2 cellular contexts compared by ENCODE assay signal in genomic region chr15:31212956-31213694, GRCh38.
TF ChIP-seq lines count a peak whose summit lies in the region.

No MANE protein-coding gene starts in this region.

TF ChIP-seq in SK-N-SH, 30 proteins besides CTCF, POLR2A, EP300 and RAD21 (continued from another document):
- peak; percentile 33 for TF ChIP-seq GATA2 (CRISPR knock-in tag; IDR thresholded peaks at IDR 0.05)
- TF ChIP-seq ELF1 (IDR thresholded peaks at IDR 0.05), result no peak
- no peak for TF ChIP-seq USF1 (IDR thresholded peaks at IDR 0.05; ENCODE audit: borderline replicate concordance, low read depth)
- no peak for TF ChIP-seq GABPA (IDR thresholded peaks at IDR 0.05; ENCODE audit: low read depth)
- peak; percentile 81 for TF ChIP-seq RFX5 (IDR thresholded peaks at IDR 0.05; ENCODE audit: low read length)
- no peak for TF ChIP-seq PBX3 (IDR thresholded peaks at IDR 0.05)
- no peak for TF ChIP-seq FOXM1 (IDR thresholded peaks at IDR 0.05; ENCODE audit: low read depth)
TF ChIP-seq in SK-N-SH: peak in this region for 2.

TF ChIP-seq in SK-N-SH treated with all-trans-retinoic acid at 6 μM for 48 hours, 23 proteins besides CTCF, POLR2A, EP300 and RAD21 (continued from another document):
- TF ChIP-seq TSHZ2 (CRISPR knock-in tag; IDR thresholded peaks at IDR 0.05), result no peak
- no peak for TF ChIP-seq TOX (CRISPR knock-in tag; IDR thresholded peaks at IDR 0.05; ENCODE audit: borderline replicate concordance)
- no peak for TF ChIP-seq ARNTL (CRISPR knock-in tag; IDR thresholded peaks at IDR 0.05; ENCODE audit: borderline replicate concordance, low read depth)
- no peak for TF ChIP-seq CSRNP3 (CRISPR knock-in tag; IDR thresholded peaks at IDR 0.05)
- no peak for TF ChIP-seq CREB5 (CRISPR knock-in tag; IDR thresholded peaks at IDR 0.05; ENCODE audit: low read depth)
- TF ChIP-seq ZFP3 (CRISPR knock-in tag; IDR thresholded peaks at IDR 0.05), result no peak
- no peak for TF ChIP-seq GLIS3 (CRISPR knock-in tag; IDR thresholded peaks at IDR 0.05)
- no peak for TF ChIP-seq ZNF8 (CRISPR knock-in tag; IDR thresholded peaks at IDR 0.05)
- TF ChIP-seq ZFP30 (CRISPR knock-in tag; IDR thresholded peaks at IDR 0.05), result no peak
